Comparison of ENCODE assay signal across 14 cellular contexts in genomic region chr7:5586963-5587348, GRCh38.
"Had no signal": no experiment of that assay in that cellular context is flagged by ENCODE, and none has a peak within 500 bp of the region (broad histone marks: within the 10 kb centered on the region; RNA-seq: fewer than 3 reads in every experiment).

No MANE protein-coding gene starts in this region.

- H3K27ac ChIP-seq: adrenal gland, SJSA1, WERI-Rb-1 had no signal

- H3K27me3 ChIP-seq: adrenal gland, MG63, SJSA1 had no signal

- H3K4me3 ChIP-seq: adrenal gland, MG63, SJSA1 had no signal

- ATAC-seq: activated CD8-positive, alpha-beta T cell treated with anti-CD3 and anti-CD28 coated beads, Interleukin-2, amount 10 ng/mL, durations not matched to agents 7 days and 5 days; T-cell had no signal

- DNase-seq: activated CD4-positive, alpha-beta T cell treated with anti-CD3 and anti-CD28 coated beads for 4 hours; activated CD8-positive, alpha-beta memory T cell treated with anti-CD3 and anti-CD28 coated beads, Interleukin-2, amount 50 U/mL, for 48 hours; activated CD8-positive, alpha-beta T cell treated with anti-CD3 and anti-CD28 coated beads, Interleukin-2, amount 10 ng/mL, durations not matched to agents 7 days and 5 days; activated naive CD4-positive, alpha-beta T cell treated with anti-CD3 and anti-CD28 coated beads, Interleukin-2, amount 50 U/mL, for 16 hours; activated naive CD8-positive, alpha-beta T cell treated with anti-CD3 and anti-CD28 coated beads, Interleukin-2, amount 10 ng/mL, durations not matched to agents 7 days and 5 days; activated T-cell treated with anti-CD3 and anti-CD28 coated beads, Interleukin-2, amount 50 U/mL, for 1 hour; adrenal gland; cerebellar nuclear complex; MG63; MV-4-11; T-cell had no signal

- FAIRE-seq: RCC 7860 had no signal

- H3K36me3 ChIP-seq: adrenal gland, MG63, SJSA1, WERI-Rb-1 had no signal

- H3K9me3 ChIP-seq: adrenal gland, MG63, SJSA1 had no signal
